8 cellular contexts compared by ENCODE assay signal in genomic region chr1:154404984-154405761, GRCh38. TPM values are rescaled to one million over a fixed set of nuclear protein-coding genes. Genes with fewer than 3 reads are reported as not detected.
DNase-seq lines count a peak whose midpoint lies in the region; ATAC-seq and TF ChIP-seq lines count a peak whose summit lies in the region.

Gene IL6R (plus strand): TSS chr1:154405343. CDS start chr1:154405630, 287 bp downstream.

- peaks cover 91% of the 10 kb centered on the region for H3K4me1 Mint-ChIP-seq in activated naive CD4-positive, alpha-beta T cell treated with anti-CD3 and anti-CD28 coated beads, Interleukin-2, amount 10 ng/mL, durations not matched to agents 7 days and 5 days
- H3K4me1 Mint-ChIP-seq in neural crest cell, result peaks cover 17% of the 10 kb centered on the region

- CTCF ChIA-PET in activated naive CD4-positive, alpha-beta T cell treated with anti-CD3 and anti-CD28 coated beads, Interleukin-2, amount 10 ng/mL, durations not matched to agents 7 days and 5 days (lab: Charles Lee), result interaction anchor here (0.7 to 2.7 kb wide), 5 partner anchors 14 to 88 kb away, joined by 3 to 11 read pairs (median 4); no protein-coding TSS in a partner anchor

- H3K9me3 Mint-ChIP-seq in activated naive CD4-positive, alpha-beta T cell treated with anti-CD3 and anti-CD28 coated beads, Interleukin-2, amount 10 ng/mL, durations not matched to agents 7 days and 5 days, result no peaks in the 10 kb centered on the region
- no peaks in the 10 kb centered on the region for H3K9me3 Mint-ChIP-seq in neural crest cell

- H3K27ac Mint-ChIP-seq in activated naive CD4-positive, alpha-beta T cell treated with anti-CD3 and anti-CD28 coated beads, Interleukin-2, amount 10 ng/mL, durations not matched to agents 7 days and 5 days, result peak within 1 kb of the TSS; percentile 88
- H3K27ac Mint-ChIP-seq in neural crest cell (ENCODE audit: unreplicated experiment), result no peak within 1 kb of the TSS

- no peak for TF ChIP-seq CTCF in neural crest cell (conservative IDR thresholded peaks at IDR 0.05)

- peak within 1 kb of the TSS; percentile 84 for H3K4me3 Mint-ChIP-seq in activated naive CD4-positive, alpha-beta T cell treated with anti-CD3 and anti-CD28 coated beads, Interleukin-2, amount 10 ng/mL, durations not matched to agents 7 days and 5 days
- H3K4me3 Mint-ChIP-seq in neural crest cell, result peak within 1 kb of the TSS; percentile 70

- H3K36me3 Mint-ChIP-seq in activated naive CD4-positive, alpha-beta T cell treated with anti-CD3 and anti-CD28 coated beads, Interleukin-2, amount 10 ng/mL, durations not matched to agents 7 days and 5 days, result no peaks in the 10 kb centered on the region
- no peaks in the 10 kb centered on the region for H3K36me3 Mint-ChIP-seq in neural crest cell (ENCODE audit: low read depth)

- ATAC-seq in HG03432 (IDR thresholded peaks at IDR 0.05; ENCODE audit: unreplicated experiment), result peak; percentile 43

- peak; percentile 59 for DNase-seq in NCI-H2227 (lab: John Stamatoyannopoulos, UW; ENCODE audit: unreplicated experiment)
- no peak for DNase-seq in NCI-H2227 treated with DMSO at 0.1 percent for 48 hours (lab: John Stamatoyannopoulos, UW)
- peak; percentile 93 for DNase-seq in SIG-M5 (lab: John Stamatoyannopoulos, UW)
- peak; percentile 81 for DNase-seq in activated naive CD4-positive, alpha-beta T cell treated with anti-CD3 and anti-CD28 coated beads, Interleukin-2, amount 10 ng/mL, durations not matched to agents 7 days and 5 days
- DNase-seq in germinal center (ENCODE audit: low spot score), result peak; percentile 61
- DNase-seq in neural crest cell (ENCODE audit: low read depth, low spot score), result peak; percentile 47
- DNase-seq in superior temporal gyrus (ENCODE audit: extremely low spot score), result peak; percentile 64

- H3K27me3 Mint-ChIP-seq in activated naive CD4-positive, alpha-beta T cell treated with anti-CD3 and anti-CD28 coated beads, Interleukin-2, amount 10 ng/mL, durations not matched to agents 7 days and 5 days, result peaks cover 18% of the 10 kb centered on the region
- peaks cover 57% of the 10 kb centered on the region for H3K27me3 Mint-ChIP-seq in neural crest cell (ENCODE audit: low read depth)

RNA-seq across cellular contexts. Expression of gene IL6R, which starts in this region (rescaled TPM):
- 0.07 and 0.09 TPM in 2 replicates for total RNA-seq in neural crest cell

Comparison
In these comparisons a context has a peak if more than half of its experiments do, and no peak if none do; other contexts are left out.
1. Peak in DNase-seq in neural crest cell; RNA of the gene not detected or under 1 TPM.